ENCODE assay signal across 1 cellular context in genomic region chr6:26550250-26550993, GRCh38.
TF ChIP-seq lines count a peak whose summit lies in the region.

No MANE protein-coding gene starts in this region.

TF ChIP-seq in HepG2, 621 proteins besides CTCF, POLR2A, EP300 and RAD21 (continued from another document and continues in another):
- TF ChIP-seq ZBTB2 (CRISPR knock-in tag; IDR thresholded peaks at IDR 0.05; ENCODE audit: low read depth) (peak; percentile 89), RARG (CRISPR knock-in tag; IDR thresholded peaks at IDR 0.05; ENCODE audit: low read depth) (no peak), SMARCC2 (IDR thresholded peaks at IDR 0.05) (no peak), ETV5 (CRISPR knock-in tag; IDR thresholded peaks at IDR 0.05; ENCODE audit: borderline replicate concordance) (peak; percentile 85), ZNF484 (CRISPR knock-in tag; IDR thresholded peaks at IDR 0.05; ENCODE audit: borderline replicate concordance, low read depth) (no peak), ZNF607 (CRISPR knock-in tag; IDR thresholded peaks at IDR 0.05; ENCODE audit: borderline replicate concordance) (peak; percentile 70; the same call in 1 of the 2 replicates), FOXA1 (IDR thresholded peaks at IDR 0.05) (no peak), FOXA1 (CRISPR knock-in tag; IDR thresholded peaks at IDR 0.05) (no peak), DZIP1 (CRISPR knock-in tag; IDR thresholded peaks at IDR 0.05) (peak; percentile 54; the same call in 1 of the 2 replicates), ZNF280B (CRISPR knock-in tag; IDR thresholded peaks at IDR 0.05; ENCODE audit: borderline replicate concordance) (peak; percentile 76; the same call in 1 of the 2 replicates), ZNF703 (CRISPR knock-in tag; IDR thresholded peaks at IDR 0.05; ENCODE audit: borderline replicate concordance) (no peak), MYPOP (CRISPR knock-in tag; IDR thresholded peaks at IDR 0.05) (peak; percentile 91), RXRB (CRISPR knock-in tag; IDR thresholded peaks at IDR 0.05; ENCODE audit: borderline replicate concordance) (peak; percentile 78; the same call in 1 of the 2 replicates), ZNF275 (CRISPR knock-in tag; IDR thresholded peaks at IDR 0.05; ENCODE audit: borderline replicate concordance) (peak; percentile 53; the same call in 1 of the 2 replicates), GABPA (IDR thresholded peaks at IDR 0.05; ENCODE audit: low read depth, low read length) (peak; percentile 63), GABPA (CRISPR knock-in tag; IDR thresholded peaks at IDR 0.05; ENCODE audit: low read depth) (peak; percentile 91), ZNF83 (CRISPR knock-in tag; IDR thresholded peaks at IDR 0.05; ENCODE audit: borderline replicate concordance) (no peak), PATZ1 (CRISPR knock-in tag; IDR thresholded peaks at IDR 0.05) (peak; percentile 97), ZNF720 (CRISPR knock-in tag; IDR thresholded peaks at IDR 0.05) (no peak), ZNF784 (CRISPR knock-in tag; IDR thresholded peaks at IDR 0.05; ENCODE audit: borderline replicate concordance) (peak; percentile 76; the same call in 1 of the 2 replicates), ARID3A (IDR thresholded peaks at IDR 0.05; ENCODE audit: low read depth, low read length) (no peak), ZFY (CRISPR knock-in tag; IDR thresholded peaks at IDR 0.05) (peak; percentile 67), BRD4 (CRISPR knock-in tag; IDR thresholded peaks at IDR 0.05) (no peak), ATF7 (IDR thresholded peaks at IDR 0.05) (no peak), ATF7 (CRISPR knock-in tag; IDR thresholded peaks at IDR 0.05) (no peak), ARID4A (CRISPR knock-in tag; IDR thresholded peaks at IDR 0.05; ENCODE audit: borderline replicate concordance) (peak; percentile 70; the same call in 1 of the 2 replicates), ZNF777 (CRISPR knock-in tag; IDR thresholded peaks at IDR 0.05) (peak; percentile 100), MED13 (CRISPR knock-in tag; IDR thresholded peaks at IDR 0.05) (no peak), TEAD2 (CRISPR knock-in tag; IDR thresholded peaks at IDR 0.05) (no peak), ZNF646 (CRISPR knock-in tag; IDR thresholded peaks at IDR 0.05) (no peak), DNMT1 (CRISPR knock-in tag; IDR thresholded peaks at IDR 0.05) (no peak), ZNF629 (CRISPR knock-in tag; conservative IDR thresholded peaks at IDR 0.05) (no peak), ZNF20 (CRISPR knock-in tag; IDR thresholded peaks at IDR 0.05) (no peak)
